ENCODE assay signal across 2 cellular contexts in genomic region chr10:123165445-123166072, GRCh38.
TF ChIP-seq lines count a peak whose summit lies in the region.

No MANE protein-coding gene starts in this region.

TF ChIP-seq in HepG2, 621 proteins besides CTCF, POLR2A, EP300 and RAD21:
- TF ChIP-seq POLR2G (IDR thresholded peaks at IDR 0.05; ENCODE audit: low read depth, low read length) (peak; percentile 40; the same call in 1 of the 2 replicates), MAZ (IDR thresholded peaks at IDR 0.05; ENCODE audit: borderline replicate concordance, low read depth, low read length) (no peak), MAZ (CRISPR knock-in tag; IDR thresholded peaks at IDR 0.05; ENCODE audit: low read depth) (no peak), ZNF234 (CRISPR knock-in tag; conservative IDR thresholded peaks at IDR 0.05) (no peak), RBM22 (optimal IDR thresholded peaks at IDR 0.05; ENCODE audit: low read length) (peak; percentile 90)

TF ChIP-seq in K562, 482 proteins besides CTCF, POLR2A, EP300 and RAD21:
- TF ChIP-seq SIN3A (IDR thresholded peaks at IDR 0.05; ENCODE audit: borderline replicate concordance in 2 of 2, control insufficient read depth in 1 of 2, low read depth in 2 of 2, low read length in 2 of 2) = 0 out of 4 replicates have a peak, but pooled peaks of 1 of the 2 experiments have one; percentile 15
- TF ChIP-seq KHSRP (IDR thresholded peaks at IDR 0.05) = peak; percentile 8; the same call in 1 of the 2 replicates
- peak; percentile 53 for TF ChIP-seq SUPT5H (IDR thresholded peaks at IDR 0.05)
- TF ChIP-seq POLR2AphosphoS5 (IDR thresholded peaks at IDR 0.05; ENCODE audit: control insufficient read depth, insufficient read depth, low read depth, low read length) = peak; percentile 22; the same call in 1 of the 2 replicates
- 0 out of 2 replicates have a peak, but pooled peaks have one; percentile 19 for TF ChIP-seq NFIC (IDR thresholded peaks at IDR 0.05)
- no peak for TF ChIP-seq PHF8 (IDR thresholded peaks at IDR 0.05; ENCODE audit: borderline replicate concordance, low read length)
- TF ChIP-seq WHSC1 (IDR thresholded peaks at IDR 0.05; ENCODE audit: low read length) = no peak
